8 cellular contexts compared by ENCODE assay signal in the genomic region with DNA sequence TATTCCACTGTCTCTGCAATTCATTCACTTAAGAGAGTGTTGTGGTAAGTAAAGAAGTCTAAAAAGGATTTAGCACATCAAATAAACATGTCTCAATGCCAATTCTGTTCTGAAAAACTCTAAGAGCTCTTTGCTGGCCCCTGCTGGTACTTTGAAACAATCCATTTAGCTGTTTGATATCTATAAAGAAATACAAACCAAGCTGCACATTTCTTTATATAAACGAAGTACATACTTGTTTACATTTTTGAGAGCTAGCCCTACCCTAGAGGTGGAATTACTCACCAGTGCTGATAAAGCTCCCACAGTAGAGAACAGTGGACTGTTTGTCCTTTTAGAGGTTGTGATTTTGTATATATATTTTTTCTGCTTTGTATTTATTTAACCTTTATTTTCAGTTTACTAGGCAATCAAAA.
DNase-seq lines count a peak whose midpoint lies in the region; ATAC-seq and TF ChIP-seq lines count a peak whose summit lies in the region.

No MANE protein-coding gene starts in this region.

- H3K56ac ChIP-seq in IMR-90 (ENCODE audit: extremely low read depth, insufficient read depth, low read length), result no peak overlapping the region

- WGBS in IMR-90 (ENCODE audit: extremely low coverage in 2 of 2, insufficient read length in 1 of 2), 2 experiments, result no CpG with 5 or more reads among the region's 1 CpG

- no peaks in the 10 kb centered on the region for H4K20me1 ChIP-seq in IMR-90 (ENCODE audit: insufficient read depth, low read length)
- H4K20me1 ChIP-seq in SU-DHL-6 (ENCODE audit: low read depth, low read length), result no peaks in the 10 kb centered on the region

- intact Hi-C loops in IMR-90 (cut with micrococcal nuclease), result loop anchor here (1.0 to 10.0 kb wide), 6 partner anchors 61 to 507 kb away; partner anchors contain the start of genes NEDD4 and PRTG
- intact Hi-C loops in posterior cingulate gyrus (cut with DNase I), result no loop called here

- H2BK15ac ChIP-seq in IMR-90 (ENCODE audit: low read depth, low read length), result no peak overlapping the region

- H3K79me1 ChIP-seq in IMR-90 (ENCODE audit: low read depth in 1 of 2, low read length in 2 of 2), result peaks cover 17 to 29% of the 10 kb centered on the region in 2 experiments

- no peaks in the 10 kb centered on the region for H3K9me3 ChIP-seq in IMR-90 (ENCODE audit: control insufficient read depth, insufficient read depth, low read length)
- no peaks in the 10 kb centered on the region for H3K9me3 ChIP-seq in SU-DHL-6 (ENCODE audit: insufficient read depth, low read length)

- H4K91ac ChIP-seq in IMR-90 (ENCODE audit: insufficient read depth, low read depth, low read length), result no peak overlapping the region

- H3K18ac ChIP-seq in IMR-90 (ENCODE audit: low read depth, low read length), result no peak overlapping the region

- H3K9me2 ChIP-seq in SU-DHL-6 (replicated peaks; ENCODE audit: insufficient read depth, low read length), result no peaks in the 10 kb centered on the region

- no TSS peak for BruUV-seq in IMR-90 (replicated peaks; lab: Mats Ljungman, UMichigan)

- TF ChIP-seq CTCF in IMR-90 (conservative IDR thresholded peaks at IDR 0.05; ENCODE audit: low read depth, low read length) (peak; percentile 86), SU-DHL-6 (IDR thresholded peaks at IDR 0.05; ENCODE audit: insufficient read depth, low read length, poor library complexity, severe bottlenecking) (peak; percentile 29), foreskin keratinocyte (conservative IDR thresholded peaks at IDR 0.05) (peak; percentile 90)

- no peaks in the 10 kb centered on the region for H3K36me3 Mint-ChIP-seq in natural killer cell treated with Interleukin-12 subunit alpha and Interleukin-12 subunit beta and Interleukin-15 and Interleukin-18, amount 100 ng/mL, for 72 hours

- H2AFZ ChIP-seq in IMR-90 (replicated peaks; ENCODE audit: low read length, poor library complexity) (no peak overlapping the region), SU-DHL-6 (ENCODE audit: low read depth, low read length, severe bottlenecking) (no peak overlapping the region)

- H3K4ac ChIP-seq in IMR-90 (ENCODE audit: low read depth, low read length), result no peak overlapping the region

- H3K27me3 Mint-ChIP-seq in natural killer cell treated with Interleukin-12 subunit alpha and Interleukin-12 subunit beta and Interleukin-15 and Interleukin-18, amount 100 ng/mL, for 72 hours, result no peaks in the 10 kb centered on the region

- H3K27ac Mint-ChIP-seq in natural killer cell treated with Interleukin-12 subunit alpha and Interleukin-12 subunit beta and Interleukin-15 and Interleukin-18, amount 100 ng/mL, for 72 hours, result no peak overlapping the region

- no peak for TF ChIP-seq POLR2A in IMR-90 (IDR thresholded peaks at IDR 0.05; ENCODE audit: low read depth, low read length)

- no peaks in the 10 kb centered on the region for H3K79me2 ChIP-seq in SU-DHL-6 (ENCODE audit: insufficient read depth, low read length)

- dilution Hi-C loops in IMR-90 (cut with HindIII; ENCODE audit: low sequenced_read_pairs, unreplicated experiment), result no loop called here

- POLR2A ChIA-PET in IMR-90 (lab: Charles Lee; ENCODE audit: unreplicated experiment), result interaction anchor here (0.6 kb wide), 1 partner anchor 9 kb away, joined by 3 read pairs; no protein-coding TSS in a partner anchor

- H3K4me3 Mint-ChIP-seq in natural killer cell treated with Interleukin-12 subunit alpha and Interleukin-12 subunit beta and Interleukin-15 and Interleukin-18, amount 100 ng/mL, for 72 hours, result no peak overlapping the region

- no peak overlapping the region for H2AK9ac ChIP-seq in IMR-90 (replicated peaks; ENCODE audit: low read depth, low read length, poor library complexity)

- in situ Hi-C loops in IMR-90 (cut with MboI; ENCODE audit: low sequenced_read_pairs), result loop anchor here (10.0 kb wide), 1 partner anchor 273 kb away; no protein-coding TSS in a partner anchor

- no peaks in the 10 kb centered on the region for H3F3A ChIP-seq in SU-DHL-6 (ENCODE audit: insufficient read depth)

- H3K4me2 ChIP-seq in IMR-90 (ENCODE audit: low read depth, low read length) (peak overlapping the region; percentile 97; the same call in 1 of the 2 replicates), SU-DHL-6 (ENCODE audit: low read depth, low read length, poor library complexity, severe bottlenecking) (no peak overlapping the region)

- H4K8ac ChIP-seq in IMR-90 (ENCODE audit: low read depth in 2 of 2, low read length in 2 of 2), result no peak overlapping the region; a peak in 1 of 4 replicates

- H3K9ac ChIP-seq in IMR-90 (ENCODE audit: low read depth, low read length) (no peak overlapping the region), SU-DHL-6 (ENCODE audit: low read length) (no peak overlapping the region)

- DNase-seq in DMS53 (lab: John Stamatoyannopoulos, UW) (peak; percentile 62), IMR-90 (peak; percentile 96), foreskin keratinocyte (peak; percentile 76 to 85), skeletal muscle cell (ENCODE audit: low read depth) (peak; percentile 60), posterior cingulate gyrus (no peak)
- DNase-seq in natural killer cell treated with Interleukin-12 subunit alpha and Interleukin-12 subunit beta and Interleukin-15 and Interleukin-18, amount 100 ng/mL, for 72 hours (ENCODE audit: low spot score), result no peak

- peak; percentile 89 for ATAC-seq in IMR-90 (ENCODE audit: low read depth)
- ATAC-seq in foreskin keratinocyte, result peak; percentile 77
- ATAC-seq in GM19452 (IDR thresholded peaks at IDR 0.05; ENCODE audit: unreplicated experiment), result no peak
- ATAC-seq in natural killer cell treated with Interleukin-12 subunit alpha and Interleukin-12 subunit beta and Interleukin-15 and Interleukin-18, amount 100 ng/mL, for 72 hours, result no peak

- H2AK5ac ChIP-seq in IMR-90 (ENCODE audit: low read depth, low read length), result no peak overlapping the region

- no peak overlapping the region for H2BK20ac ChIP-seq in IMR-90 (ENCODE audit: low read depth, low read length)

- H3K4me1 ChIP-seq in IMR-90 (ENCODE audit: control insufficient read depth, insufficient read depth, low read length) (no peaks in the 10 kb centered on the region), foreskin keratinocyte (peaks cover 22% of the 10 kb centered on the region)

- H4K5ac ChIP-seq in IMR-90 (ENCODE audit: low read depth, low read length), result no peak overlapping the region

- CTCF ChIA-PET in IMR-90 (lab: Yijun Ruan, JAX), result interaction anchor here (0.5 to 2.5 kb wide), 15 partner anchors 7 to 274 kb away, joined by 3 to 9 read pairs (median 4); no protein-coding TSS in a partner anchor

- no peak overlapping the region for H3K4me3 ChIP-seq in IMR-90 (ENCODE audit: insufficient read depth, low read depth, low read length)
- H3K4me3 ChIP-seq in SU-DHL-6 (ENCODE audit: insufficient read depth, low read length, poor library complexity, severe bottlenecking), result no peak overlapping the region
- no peak overlapping the region for H3K4me3 ChIP-seq in skeletal muscle cell (ENCODE audit: low read depth, low read length)

- H3K23ac ChIP-seq in IMR-90 (ENCODE audit: low read depth, low read length), result no peak overlapping the region

- TF ChIP-seq RAD21 in IMR-90 (IDR thresholded peaks at IDR 0.05; ENCODE audit: low read length), result peak; percentile 71

- H2BK5ac ChIP-seq in IMR-90 (ENCODE audit: low read depth, low read length, poor library complexity, severe bottlenecking), result peak overlapping the region; percentile 80

- H3K27ac ChIP-seq in IMR-90 (ENCODE audit: insufficient read depth, low read length) (no peak overlapping the region), SU-DHL-6 (ENCODE audit: low read depth, low read length) (no peak overlapping the region), foreskin keratinocyte (peak overlapping the region; percentile 63)

- H3K9me3 Mint-ChIP-seq in natural killer cell treated with Interleukin-12 subunit alpha and Interleukin-12 subunit beta and Interleukin-15 and Interleukin-18, amount 100 ng/mL, for 72 hours, result no peaks in the 10 kb centered on the region

- H3K27me3 ChIP-seq in IMR-90 (ENCODE audit: control insufficient read depth, insufficient read depth, low read length) (no peaks in the 10 kb centered on the region), SU-DHL-6 (ENCODE audit: low read length) (no peaks in the 10 kb centered on the region), foreskin keratinocyte (no peaks in the 10 kb centered on the region)

- H3K36me3 ChIP-seq in IMR-90 (ENCODE audit: control insufficient read depth, insufficient read depth, low read length) (no peaks in the 10 kb centered on the region), SU-DHL-6 (ENCODE audit: low read length) (no peaks in the 10 kb centered on the region)

- no peak overlapping the region for H3K14ac ChIP-seq in IMR-90 (replicated peaks; ENCODE audit: low read depth, low read length)

- no peak overlapping the region for H2BK120ac ChIP-seq in IMR-90 (ENCODE audit: low read depth, low read length)

- no peaks in the 10 kb centered on the region for H3K4me1 Mint-ChIP-seq in natural killer cell treated with Interleukin-12 subunit alpha and Interleukin-12 subunit beta and Interleukin-15 and Interleukin-18, amount 100 ng/mL, for 72 hours (ENCODE audit: low read depth in 2 of 2)

- peaks cover 2% of the 10 kb centered on the region; the same call in 1 of the 2 replicates for H3K9me1 ChIP-seq in IMR-90 (ENCODE audit: insufficient read depth, low read length)

TF ChIP-seq in IMR-90, 13 proteins besides CTCF, POLR2A, EP300 and RAD21 (continues in another document):
- TF ChIP-seq MXI1 (IDR thresholded peaks at IDR 0.05; ENCODE audit: borderline replicate concordance, low read depth, low read length) (no peak), FOS (IDR thresholded peaks at IDR 0.05; ENCODE audit: low read depth, low read length) (peak; percentile 90), RCOR1 (IDR thresholded peaks at IDR 0.05; ENCODE audit: insufficient replicate concordance, low read length) (no peak), BHLHE40 (IDR thresholded peaks at IDR 0.05; ENCODE audit: low read depth, low read length) (peak; percentile 93), MAFK (IDR thresholded peaks at IDR 0.05; ENCODE audit: low read depth, low read length) (no peak), NFE2L2 (IDR thresholded peaks at IDR 0.05; ENCODE audit: low read depth, low read length) (no peak), MAZ (IDR thresholded peaks at IDR 0.05; ENCODE audit: borderline replicate concordance, low read depth, low read length) (no peak), CEBPB (IDR thresholded peaks at IDR 0.05; ENCODE audit: low read depth, low read length) (no peak), CHD1 (IDR thresholded peaks at IDR 0.05; ENCODE audit: low read depth, low read length) (no peak)
- TF ChIP-seq, protein P1, sequence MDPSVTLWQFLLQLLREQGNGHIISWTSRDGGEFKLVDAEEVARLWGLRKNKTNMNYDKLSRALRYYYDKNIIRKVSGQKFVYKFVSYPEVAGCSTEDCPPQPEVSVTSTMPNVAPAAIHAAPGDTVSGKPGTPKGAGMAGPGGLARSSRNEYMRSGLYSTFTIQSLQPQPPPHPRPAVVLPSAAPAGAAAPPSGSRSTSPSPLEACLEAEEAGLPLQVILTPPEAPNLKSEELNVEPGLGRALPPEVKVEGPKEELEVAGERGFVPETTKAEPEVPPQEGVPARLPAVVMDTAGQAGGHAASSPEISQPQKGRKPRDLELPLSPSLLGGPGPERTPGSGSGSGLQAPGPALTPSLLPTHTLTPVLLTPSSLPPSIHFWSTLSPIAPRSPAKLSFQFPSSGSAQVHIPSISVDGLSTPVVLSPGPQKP (IDR thresholded peaks at IDR 0.05; ENCODE audit: borderline replicate concordance, low read depth, low read length), result no peak

Comparison
In these comparisons a context has a peak if more than half of its experiments do, and no peak if none do; other contexts are left out.
1. DNase-seq: peak in DMS53 (single experiment), IMR-90 (single experiment), foreskin keratinocyte (2 of 2) and skeletal muscle cell (single experiment); none in natural killer cell treated with Interleukin-12 subunit alpha and Interleukin-12 subunit beta and Interleukin-15 and Interleukin-18, amount 100 ng/mL, for 72 hours (single experiment) and posterior cingulate gyrus (0 of 10).
2. ATAC-seq: peak in IMR-90 (single experiment) and foreskin keratinocyte (single experiment); none in GM19452 (single experiment) and natural killer cell treated with Interleukin-12 subunit alpha and Interleukin-12 subunit beta and Interleukin-15 and Interleukin-18, amount 100 ng/mL, for 72 hours (0 of 2).
3. CTCF ChIP-seq: peak in every context shown above with its lines; median percentile 90 in foreskin keratinocyte; 86 in IMR-90; 29 in SU-DHL-6.